In the genomic region with DNA sequence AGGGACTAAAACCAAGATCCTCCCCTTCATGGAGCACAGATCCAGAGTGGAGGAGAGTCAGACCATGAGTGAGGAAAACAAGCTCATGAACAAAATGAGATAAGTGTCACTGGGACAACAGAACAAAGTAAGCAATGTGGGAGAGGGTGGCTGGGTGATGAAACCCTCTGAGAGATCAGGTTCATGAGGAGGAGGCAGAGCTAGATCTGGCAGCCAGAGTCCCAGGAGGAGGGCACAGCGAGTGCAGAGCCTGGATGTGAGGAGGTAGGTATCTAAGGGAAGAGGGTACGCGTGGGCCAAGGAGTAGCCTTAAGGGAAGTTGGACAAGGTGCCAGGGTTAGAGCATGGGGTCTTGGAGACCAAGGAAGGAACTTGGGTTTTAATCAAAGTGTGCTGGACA, we compare ENCODE assay signal across 8 cellular contexts.
"Had no signal": no experiment of that assay in that cellular context is flagged by ENCODE, and none has a peak within 500 bp of the region (broad histone marks: within the 10 kb centered on the region; RNA-seq: fewer than 3 reads in every experiment).

No MANE protein-coding gene starts in this region.

- H3K4me3 Mint-ChIP-seq: HFFc6, IgD-negative memory B cell had no signal

- H3K27me3 Mint-ChIP-seq: IgD-negative memory B cell had no signal

- H2AFZ ChIP-seq: GM23248 had no signal

- H3K4me3 ChIP-seq: GM23248, HAP-1 had no signal

- DNase-seq: GM23248, GOT3, HFFc6, KBM-7 had no signal

- H3K9me3 ChIP-seq: HAP-1 had no signal

- FAIRE-seq: HTR-8/SVneo had no signal

- H3K27ac ChIP-seq: GM23248 had no signal

- H3K27ac Mint-ChIP-seq: HFFc6, IgD-negative memory B cell had no signal

- H3K36me3 ChIP-seq: HAP-1 had no signal

- H3K9me3 Mint-ChIP-seq: IgD-negative memory B cell had no signal

- ATAC-seq: HCT116 had no signal

- H3K4me1 ChIP-seq: HAP-1 had no signal

- H3K36me3 Mint-ChIP-seq: IgD-negative memory B cell had no signal

- H3K9ac ChIP-seq: GM23248 had no signal
